ENCODE assay signal across 8 cellular contexts in the genomic region with DNA sequence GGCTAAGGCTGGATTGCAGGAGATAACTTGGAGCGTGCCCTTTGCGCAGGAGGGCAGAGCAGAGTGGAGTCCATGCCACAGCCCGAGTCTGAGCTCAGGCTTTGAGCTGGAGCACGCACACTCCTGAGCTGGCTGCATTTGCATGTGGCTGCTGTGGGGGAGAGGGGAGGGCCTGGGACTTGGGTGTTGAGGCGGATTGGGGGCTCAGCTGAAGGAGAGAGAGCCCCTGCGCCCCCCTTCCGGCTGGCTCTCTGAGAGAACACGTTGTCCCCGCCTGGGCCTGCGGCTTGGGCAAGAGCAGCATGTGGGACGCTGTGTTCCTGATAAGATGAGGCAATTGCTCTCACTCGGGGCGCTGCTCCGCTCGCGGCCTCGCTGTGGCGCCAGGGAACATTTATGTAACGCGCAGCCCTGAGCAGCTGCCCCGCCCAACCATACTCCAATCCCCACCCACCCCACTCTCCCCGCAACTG.
DNase-seq lines count a peak whose midpoint lies in the region; ATAC-seq and TF ChIP-seq lines count a peak whose summit lies in the region.

No MANE protein-coding gene starts in this region.

- no peak overlapping the region for H3K9ac ChIP-seq in iPS-15b (ENCODE audit: low read depth, low read length)

- in situ Hi-C loops in GM18951 (cut with MboI; ENCODE audit: low sequenced_read_pairs, unreplicated experiment) (loop anchor here (10.0 kb wide), 1 partner anchor 119 kb away; no protein-coding TSS in a partner anchor), astrocyte of the spinal cord (cut with HindIII; ENCODE audit: low sequenced_read_pairs) (no loop called here)

- no peaks in the 10 kb centered on the region for H3K27me3 ChIP-seq in iPS-15b (ENCODE audit: control insufficient read depth, insufficient read depth, low read length)

- peaks cover 37% of the 10 kb centered on the region for H3K4me1 ChIP-seq in iPS-15b (ENCODE audit: control insufficient read depth, insufficient read depth, low read length)

- TF ChIP-seq CTCF in astrocyte of the spinal cord (IDR thresholded peaks at IDR 0.05; ENCODE audit: low read depth, low read length) = peak; percentile 50

- ATAC-seq in HG03469 (IDR thresholded peaks at IDR 0.05; ENCODE audit: unreplicated experiment) = peak; percentile 26

- no peak overlapping the region for H3K4me3 ChIP-seq in astrocyte of the spinal cord (ENCODE audit: low read depth, low read length)
- peak overlapping the region; percentile 26 for H3K4me3 ChIP-seq in iPS-15b (ENCODE audit: low read depth, low read length)

- H3K36me3 ChIP-seq in iPS-15b (ENCODE audit: control insufficient read depth, insufficient read depth, low read length) = no peaks in the 10 kb centered on the region

- DNase-seq in UCSD-AML1 (lab: John Stamatoyannopoulos, UW; ENCODE audit: unreplicated experiment) (peak; percentile 73), astrocyte of the spinal cord (ENCODE audit: low read depth, low spot score) (peak; percentile 75), smooth muscle cell of the brain vasculature (ENCODE audit: low read depth, low spot score) (peak; percentile 45), NCI-H510A (lab: John Stamatoyannopoulos, UW) (no peak), NCI-H1092 (lab: John Stamatoyannopoulos, UW) (no peak)

- peak; percentile 17 for TF ChIP-seq POLR2A in GM18951 (IDR thresholded peaks at IDR 0.05; ENCODE audit: extremely low read depth, insufficient read depth, insufficient read length)

- H3K9me3 ChIP-seq in iPS-15b (ENCODE audit: control insufficient read depth, insufficient read depth, low read length) = no peaks in the 10 kb centered on the region

Comparison
In these comparisons a context has a peak if more than half of its experiments do, and no peak if none do; other contexts are left out.
1. DNase-seq: peak in UCSD-AML1 (single experiment), astrocyte of the spinal cord (single experiment) and smooth muscle cell of the brain vasculature (single experiment); none in NCI-H510A (single experiment) and NCI-H1092 (single experiment).